In genomic region chr12:121776190-121777098, GRCh38 we compare ENCODE assay signal across 1 cellular context.
TF ChIP-seq lines count a peak whose summit lies in the region.

No MANE protein-coding gene starts in this region.

TF ChIP-seq in K562, 482 proteins besides CTCF, POLR2A, EP300 and RAD21 (continues in another document):
- TF ChIP-seq HNRNPH1 (optimal IDR thresholded peaks at IDR 0.05; ENCODE audit: low read depth, low read length) (no peak), GTF2F1 (IDR thresholded peaks at IDR 0.05; ENCODE audit: low read depth, low read length) (no peak), STAG1 (CRISPR knock-in tag; IDR thresholded peaks at IDR 0.05; ENCODE audit: borderline replicate concordance) (peak; percentile 75), KDM4B (IDR thresholded peaks at IDR 0.05; ENCODE audit: borderline replicate concordance in 2 of 2, low read depth in 1 of 2) (no peak), DDX20 (tag; IDR thresholded peaks at IDR 0.05; ENCODE audit: low read depth) (no peak), HNRNPL (IDR thresholded peaks at IDR 0.05; ENCODE audit: low read depth, low read length) (no peak), XRCC3 (IDR thresholded peaks at IDR 0.05) (no peak), JUND (IDR thresholded peaks at IDR 0.05; ENCODE audit: borderline replicate concordance, low read depth, low read length) (0 out of 2 replicates have a peak, but pooled peaks have one; percentile 26), JUND (tag; IDR thresholded peaks at IDR 0.05; ENCODE audit: borderline replicate concordance, low read depth, low read length) (no peak), SMARCA4 (IDR thresholded peaks at IDR 0.05) (no peak), CBFA2T3 (IDR thresholded peaks at IDR 0.05) (no peak), PTRF (tag; IDR thresholded peaks at IDR 0.05) (no peak), KAT2B (IDR thresholded peaks at IDR 0.05; ENCODE audit: low read depth, low read length) (no peak), DACH1 (IDR thresholded peaks at IDR 0.05; ENCODE audit: partially characterized antibody) (no peak), SP1 (CRISPR knock-in tag; IDR thresholded peaks at IDR 0.05) (peak; percentile 56; the same call in 1 of the 2 replicates), SMC3 (conservative IDR thresholded peaks at IDR 0.05; ENCODE audit: insufficient read depth, low read depth, low read length) (peak; percentile 86), E2F6 (IDR thresholded peaks at IDR 0.05; ENCODE audit: borderline replicate concordance in 1 of 2, extremely low read depth in 1 of 2, insufficient read depth in 1 of 2, insufficient read length in 1 of 2, low read depth in 1 of 2, low read length in 1 of 2, poor library complexity in 1 of 2, severe bottlenecking in 1 of 2) (peak in 1 of 2 experiments; percentile 37), NFRKB (IDR thresholded peaks at IDR 0.05; ENCODE audit: low read depth) (no peak), PHB (CRISPR knock-in tag; IDR thresholded peaks at IDR 0.05) (no peak), HDAC6 (IDR thresholded peaks at IDR 0.05; ENCODE audit: low read depth, low read length) (no peak), ZNF639 (CRISPR knock-in tag; conservative IDR thresholded peaks at IDR 0.05 in 1 of 2, IDR thresholded peaks at IDR 0.05 in 1 of 2) (no peak), ZNF592 (IDR thresholded peaks at IDR 0.05) (peak; percentile 35; the same call in 1 of the 2 replicates), POLR2B (IDR thresholded peaks at IDR 0.05; ENCODE audit: low read depth, partially characterized antibody) (peak; percentile 32), ETV6 (IDR thresholded peaks at IDR 0.05; ENCODE audit: borderline replicate concordance in 1 of 2, low read depth in 2 of 2, low read length in 1 of 2) (no peak), ETV6 (CRISPR knock-in tag; IDR thresholded peaks at IDR 0.05; ENCODE audit: borderline replicate concordance) (no peak), TEAD1 (CRISPR knock-in tag; IDR thresholded peaks at IDR 0.05) (0 out of 4 replicates have a peak, but pooled peaks of 1 of the 2 experiments have one; percentile 42), ZNF764 (CRISPR knock-in tag; IDR thresholded peaks at IDR 0.05; ENCODE audit: low read depth) (no peak), CXXC5 (CRISPR knock-in tag; IDR thresholded peaks at IDR 0.05) (peak; percentile 28; the same call in 1 of the 2 replicates), NR0B1 (IDR thresholded peaks at IDR 0.05; ENCODE audit: partially characterized antibody) (no peak), RB1 (IDR thresholded peaks at IDR 0.05; ENCODE audit: low read depth) (peak; percentile 79), HDGF (IDR thresholded peaks at IDR 0.05) (no peak), E2F4 (CRISPR knock-in tag; IDR thresholded peaks at IDR 0.05; ENCODE audit: low read depth) (0 out of 2 replicates have a peak, but pooled peaks have one; percentile 29), RCOR1 (IDR thresholded peaks at IDR 0.05; ENCODE audit: borderline replicate concordance in 1 of 2, low read depth in 2 of 2, low read length in 2 of 2) (peak in 1 of 2 experiments; percentile 39; a peak in 1 of 4 replicates), USF1 (CRISPR knock-in tag; IDR thresholded peaks at IDR 0.05) (peak; percentile 36; the same call in 1 of the 2 replicates), TAF9B (IDR thresholded peaks at IDR 0.05; ENCODE audit: partially characterized antibody) (no peak), ESRRA (IDR thresholded peaks at IDR 0.05; ENCODE audit: borderline replicate concordance, low read depth) (peak; percentile 57; the same call in 1 of the 2 replicates), E2F8 (IDR thresholded peaks at IDR 0.05; ENCODE audit: low read depth, partially characterized antibody) (no peak), ARID2 (IDR thresholded peaks at IDR 0.05) (0 out of 2 replicates have a peak, but pooled peaks have one; percentile 19), GABPB2 (CRISPR knock-in tag; conservative IDR thresholded peaks at IDR 0.05) (no peak), E2F5 (CRISPR knock-in tag; IDR thresholded peaks at IDR 0.05) (0 out of 2 replicates have a peak, but pooled peaks have one; percentile 27), CTCFL (IDR thresholded peaks at IDR 0.05; ENCODE audit: borderline replicate concordance, insufficient read depth, low read depth, low read length, poor library complexity, severe bottlenecking) (peak; percentile 63), VEZF1 (CRISPR knock-in tag; IDR thresholded peaks at IDR 0.05) (peak; percentile 54), ZBTB7A (IDR thresholded peaks at IDR 0.05; ENCODE audit: borderline replicate concordance, control insufficient read depth, low read depth, low read length) (peak; percentile 70; the same call in 1 of the 2 replicates)
